10 cellular contexts compared by ENCODE assay signal in genomic region chr3:134846943-134847342, GRCh38. TPM values are rescaled to one million over a fixed set of nuclear protein-coding genes. Genes with fewer than 3 reads are reported as not detected.
DNase-seq lines count a peak whose midpoint lies in the region; ATAC-seq and TF ChIP-seq lines count a peak whose summit lies in the region.
"Had no signal": no experiment of that assay in that cellular context is flagged by ENCODE, and none has a peak within 500 bp of the region (broad histone marks: within the 10 kb centered on the region; RNA-seq: fewer than 3 reads in every experiment).

No MANE protein-coding gene starts in this region.

- no peaks in the 10 kb centered on the region for H3K79me2 ChIP-seq in smooth muscle cell (ENCODE audit: low read depth)

- intact Hi-C loops in left cardiac atrium (cut with DNase I), result no loop called here

- ATAC-seq in left cardiac atrium (peak; percentile 63 to 74), HG03025 (IDR thresholded peaks at IDR 0.05; ENCODE audit: low FRiP score, unreplicated experiment) (no peak), HG03280 (IDR thresholded peaks at IDR 0.05; ENCODE audit: unreplicated experiment) (no peak)

- H3K4me2 ChIP-seq in smooth muscle cell, result peak overlapping the region; percentile 51

- no peaks in the 10 kb centered on the region for H3K27me3 ChIP-seq in smooth muscle cell (ENCODE audit: low read depth)
- H3K27me3 ChIP-seq in effector memory CD4-positive, alpha-beta T cell (replicated peaks; ENCODE audit: control insufficient read depth, insufficient read depth, low read length, poor library complexity, severe bottlenecking), result no peaks in the 10 kb centered on the region

- H3K27ac ChIP-seq in smooth muscle cell (ENCODE audit: low read depth), result peak overlapping the region; percentile 26
- no peak overlapping the region for H3K27ac ChIP-seq in effector memory CD4-positive, alpha-beta T cell (ENCODE audit: insufficient read depth, low read length, poor library complexity, severe bottlenecking)

- no peaks in the 10 kb centered on the region for H3K36me3 ChIP-seq in smooth muscle cell (ENCODE audit: low read depth)
- H3K36me3 ChIP-seq in effector memory CD4-positive, alpha-beta T cell (ENCODE audit: control insufficient read depth, insufficient read depth, low read length), result no peaks in the 10 kb centered on the region

- no peaks in the 10 kb centered on the region for H4K20me1 ChIP-seq in smooth muscle cell (ENCODE audit: low read depth)

- peaks cover 4% of the 10 kb centered on the region for H3K9me3 ChIP-seq in smooth muscle cell (replicated peaks; ENCODE audit: low read depth)
- no peaks in the 10 kb centered on the region for H3K9me3 ChIP-seq in effector memory CD4-positive, alpha-beta T cell (ENCODE audit: control insufficient read depth, low read length)

- WGBS in smooth muscle cell (ENCODE audit: low lambda C conversion rate), result 21% methylated on average over 10 of the region's 10 CpGs

- no peak for TF ChIP-seq CTCF in smooth muscle cell (IDR thresholded peaks at IDR 0.05; ENCODE audit: borderline replicate concordance, insufficient read depth, poor library complexity, severe bottlenecking)

- no peaks in the 10 kb centered on the region for H3F3A ChIP-seq in smooth muscle cell (ENCODE audit: low read depth)

- H2AFZ ChIP-seq in smooth muscle cell (ENCODE audit: low read depth), result no peak overlapping the region

- peak; percentile 16 for DNase-seq in DMS79 treated with DMSO at 0.1 percent for 48 hours (lab: John Stamatoyannopoulos, UW)
- DNase-seq in DMS79 (lab: John Stamatoyannopoulos, UW), result no peak
- DNase-seq in SW480 (ENCODE audit: low spot score), result peak; percentile 95
- DNase-seq in left cardiac atrium, result no peak
- DNase-seq in smooth muscle cell (lab: John Stamatoyannopoulos, UW; ENCODE audit: unreplicated experiment), result no peak
- DNase-seq in effector memory CD4-positive, alpha-beta T cell, result no peak
- DNase-seq: activated CD4-positive, alpha-beta T cell treated with anti-CD3 and anti-CD28 coated beads, Interleukin-2, amount 50 U/mL, for 1 hour; NCI-H524 treated with DMSO at 0.1 percent for 48 hours had no signal

- H3K4me1 ChIP-seq in smooth muscle cell (ENCODE audit: low read depth), result peaks cover 4% of the 10 kb centered on the region
- H3K4me1 ChIP-seq in effector memory CD4-positive, alpha-beta T cell (ENCODE audit: control insufficient read depth, insufficient read depth, low read length, poor library complexity, severe bottlenecking), result no peaks in the 10 kb centered on the region

- H3K4me3 ChIP-seq in smooth muscle cell, result no peak overlapping the region
- no peak overlapping the region for H3K4me3 ChIP-seq in effector memory CD4-positive, alpha-beta T cell (ENCODE audit: insufficient read depth, low read depth, low read length, poor library complexity, severe bottlenecking)

- no peak overlapping the region for H3K9ac ChIP-seq in smooth muscle cell (ENCODE audit: low read depth)

RNA-seq across cellular contexts. Expression of gene EPHB1, which starts 51.9 kb away (rescaled TPM):
- total RNA-seq in left cardiac atrium (1 to 10 TPM in 1 of 2 donors, under 1 TPM in 1; 0.85 to 1.7 TPM), smooth muscle cell (2.6 and 2.9 TPM in 2 replicates)
- polyA plus RNA-seq in smooth muscle cell, result 1.8 and 2.5 TPM in 2 replicates

Comparison
In these comparisons a context has a peak if more than half of its experiments do, and no peak if none do; other contexts are left out.
1. DNase-seq: peak in DMS79 treated with DMSO at 0.1 percent for 48 hours (single experiment) and SW480 (single experiment); none in DMS79 (single experiment), left cardiac atrium (single experiment), smooth muscle cell (single experiment) and effector memory CD4-positive, alpha-beta T cell (0 of 3).
2. ATAC-seq: peak in left cardiac atrium (2 of 2); none in HG03025 (single experiment) and HG03280 (single experiment).